In the genomic region with DNA sequence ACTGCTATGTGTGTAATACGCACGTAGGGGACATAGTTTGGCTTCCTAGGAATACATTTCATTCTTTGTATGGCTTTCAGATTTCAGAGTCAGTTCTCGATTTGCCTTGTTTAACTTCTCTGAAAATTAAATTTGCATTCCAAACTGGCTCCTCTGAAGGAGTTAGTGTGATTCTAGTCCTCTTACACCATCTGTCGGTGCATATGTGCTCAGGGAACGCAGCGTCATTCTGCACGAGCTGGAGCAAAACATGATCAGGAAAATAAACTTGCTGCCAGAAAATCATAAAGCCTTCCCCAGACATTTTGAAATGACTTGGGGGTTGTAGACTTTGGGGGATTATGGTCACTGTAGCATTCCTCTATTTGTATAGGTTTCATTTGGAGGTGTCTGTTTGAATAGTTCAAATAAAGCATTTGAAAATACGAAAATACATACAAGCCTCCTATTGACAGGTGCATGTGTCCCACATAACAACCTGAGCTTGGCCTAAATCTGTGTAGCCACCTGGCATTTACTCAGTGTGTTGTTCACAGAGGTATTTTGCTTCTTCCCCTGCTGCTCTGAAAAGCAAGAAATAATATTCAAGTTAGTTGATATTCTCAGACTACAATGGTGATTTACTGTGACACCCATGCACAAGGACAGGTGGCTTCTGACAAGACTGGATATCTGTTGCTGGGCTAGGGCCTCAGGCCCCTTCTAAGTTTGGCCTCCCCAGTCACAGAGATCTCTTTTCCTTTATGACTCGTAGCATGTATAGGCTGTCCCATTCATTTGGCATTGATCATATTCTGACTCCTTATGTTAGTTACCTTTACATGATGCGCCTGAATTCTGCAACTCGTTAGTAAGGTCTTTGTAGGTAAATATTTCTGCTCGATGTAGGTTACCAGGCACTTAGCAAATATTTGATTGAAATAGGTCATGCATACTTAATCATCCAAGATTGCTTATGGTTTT, we compare ENCODE assay signal across 9 cellular contexts.
DNase-seq lines count a peak whose midpoint lies in the region; ATAC-seq, FAIRE-seq and TF ChIP-seq lines count a peak whose summit lies in the region.
"Had no signal": no experiment of that assay in that cellular context is flagged by ENCODE, and none has a peak within 500 bp of the region (broad histone marks: within the 10 kb centered on the region; RNA-seq: fewer than 3 reads in every experiment).

No MANE protein-coding gene starts in this region.

- peaks cover 10% of the 10 kb centered on the region for H3K9me3 Mint-ChIP-seq in activated T-cell treated with anti-CD3 and anti-CD28 coated beads, Interleukin-2, amount 50 U/mL, for 24 hours
- H3K9me3 Mint-ChIP-seq in stimulated activated memory B cell treated with anti-CD40 and anti-IgM and Interleukin-4, amounts not matched to agents 10 μg/mL and 1 μg/mL and 100 μg/mL, for 72 hours = peaks cover 13% of the 10 kb centered on the region

- H3K9ac ChIP-seq in SU-DHL-6 (ENCODE audit: low read length) = no peak overlapping the region
- H3K9ac ChIP-seq: parathyroid adenoma had no signal

- DNase-seq in activated T-cell treated with anti-CD3 and anti-CD28 coated beads, Interleukin-2, amount 50 U/mL, for 24 hours = no peak
- DNase-seq in activated T-cell treated with anti-CD3 and anti-CD28 coated beads for 4 hours (no peak), frontal cortex (ENCODE audit: low spot score in 2 of 2) (no peak), superior temporal gyrus (ENCODE audit: extremely low spot score) (peak; percentile 91)
- DNase-seq in stimulated activated CD4-positive, alpha-beta T cell treated with anti-CD3 and anti-CD28 coated beads, Interleukin-2, amount 100 ng/mL, for 24 hours = no peak

- H3K36me3 ChIP-seq in SU-DHL-6 (ENCODE audit: low read length) = peaks cover 79% of the 10 kb centered on the region

- peaks cover 86% of the 10 kb centered on the region for H3K36me3 Mint-ChIP-seq in activated T-cell treated with anti-CD3 and anti-CD28 coated beads, Interleukin-2, amount 50 U/mL, for 24 hours (ENCODE audit: low read depth)
- peaks cover 23% of the 10 kb centered on the region for H3K36me3 Mint-ChIP-seq in stimulated activated memory B cell treated with anti-CD40 and anti-IgM and Interleukin-4, amounts not matched to agents 10 μg/mL and 1 μg/mL and 100 μg/mL, for 72 hours

- peaks cover 74% of the 10 kb centered on the region for H3K79me2 ChIP-seq in SU-DHL-6 (ENCODE audit: insufficient read depth, low read length)
- H3K79me2 ChIP-seq: parathyroid adenoma had no signal

- H3K4me3 Mint-ChIP-seq in activated T-cell treated with anti-CD3 and anti-CD28 coated beads, Interleukin-2, amount 50 U/mL, for 24 hours = no peak overlapping the region
- no peak overlapping the region for H3K4me3 Mint-ChIP-seq in stimulated activated memory B cell treated with anti-CD40 and anti-IgM and Interleukin-4, amounts not matched to agents 10 μg/mL and 1 μg/mL and 100 μg/mL, for 72 hours

- H3K9me3 ChIP-seq in SU-DHL-6 (ENCODE audit: insufficient read depth, low read length) = no peaks in the 10 kb centered on the region

- H3K4me1 Mint-ChIP-seq in activated T-cell treated with anti-CD3 and anti-CD28 coated beads, Interleukin-2, amount 50 U/mL, for 24 hours (ENCODE audit: low read depth) = peaks cover 64% of the 10 kb centered on the region
- H3K4me1 Mint-ChIP-seq in stimulated activated memory B cell treated with anti-CD40 and anti-IgM and Interleukin-4, amounts not matched to agents 10 μg/mL and 1 μg/mL and 100 μg/mL, for 72 hours = peaks cover 15% of the 10 kb centered on the region

- peak overlapping the region; percentile 65 for H3K27ac Mint-ChIP-seq in activated T-cell treated with anti-CD3 and anti-CD28 coated beads, Interleukin-2, amount 50 U/mL, for 24 hours
- no peak overlapping the region for H3K27ac Mint-ChIP-seq in stimulated activated memory B cell treated with anti-CD40 and anti-IgM and Interleukin-4, amounts not matched to agents 10 μg/mL and 1 μg/mL and 100 μg/mL, for 72 hours

- H3K4me3 ChIP-seq in SU-DHL-6 (ENCODE audit: insufficient read depth, low read length, poor library complexity, severe bottlenecking) = no peak overlapping the region

- H3K27ac ChIP-seq in SU-DHL-6 (ENCODE audit: low read depth, low read length) = peak overlapping the region; percentile 17
- H3K27ac ChIP-seq: parathyroid adenoma had no signal

- peak; percentile 17 for FAIRE-seq in frontal cortex (lab: Jason Lieb, UNC)

- no peak for ATAC-seq in HG03095 (IDR thresholded peaks at IDR 0.05; ENCODE audit: unreplicated experiment)
- ATAC-seq in stimulated activated memory B cell treated with anti-CD40 and anti-IgM and Interleukin-4, amounts not matched to agents 10 μg/mL and 1 μg/mL and 100 μg/mL, for 72 hours = no peak

- no peaks in the 10 kb centered on the region for H3K9me2 ChIP-seq in SU-DHL-6 (replicated peaks; ENCODE audit: insufficient read depth, low read length)

- no peak overlapping the region for H3K4me2 ChIP-seq in SU-DHL-6 (ENCODE audit: low read depth, low read length, poor library complexity, severe bottlenecking)

- peaks cover 49% of the 10 kb centered on the region; the same call in 1 of the 2 replicates for H3F3A ChIP-seq in SU-DHL-6 (ENCODE audit: insufficient read depth)

- no peak overlapping the region for H2AFZ ChIP-seq in SU-DHL-6 (ENCODE audit: low read depth, low read length, severe bottlenecking)
- H2AFZ ChIP-seq: parathyroid adenoma had no signal

- TF ChIP-seq CTCF in SU-DHL-6 (IDR thresholded peaks at IDR 0.05; ENCODE audit: insufficient read depth, low read length, poor library complexity, severe bottlenecking) = no peak

- H3K27me3 Mint-ChIP-seq in activated T-cell treated with anti-CD3 and anti-CD28 coated beads, Interleukin-2, amount 50 U/mL, for 24 hours = no peaks in the 10 kb centered on the region
- peaks cover 12% of the 10 kb centered on the region for H3K27me3 Mint-ChIP-seq in stimulated activated memory B cell treated with anti-CD40 and anti-IgM and Interleukin-4, amounts not matched to agents 10 μg/mL and 1 μg/mL and 100 μg/mL, for 72 hours

- H4K20me1 ChIP-seq in SU-DHL-6 (ENCODE audit: low read depth, low read length) = peaks cover 12% of the 10 kb centered on the region; the same call in 1 of the 2 replicates

- H3K27me3 ChIP-seq in SU-DHL-6 (ENCODE audit: low read length) = no peaks in the 10 kb centered on the region
